15 cellular contexts compared by ENCODE assay signal in genomic region chr5:143582869-143583268, GRCh38.
DNase-seq lines count a peak whose midpoint lies in the region; ATAC-seq and TF ChIP-seq lines count a peak whose summit lies in the region.
"Had no signal": no experiment of that assay in that cellular context is flagged by ENCODE, and none has a peak within 500 bp of the region (broad histone marks: within the 10 kb centered on the region; RNA-seq: fewer than 3 reads in every experiment).

No MANE protein-coding gene starts in this region.

- peaks cover 7% of the 10 kb centered on the region for H3K9me3 ChIP-seq in WERI-Rb-1 (ENCODE audit: severe bottlenecking)
- H3K9me3 ChIP-seq: upper lobe of left lung had no signal

- no peaks in the 10 kb centered on the region for H3K9me3 Mint-ChIP-seq in activated naive CD4-positive, alpha-beta T cell treated with anti-CD3 and anti-CD28 coated beads, Interleukin-2, amount 50 U/mL, for 24 hours
- peaks cover 3% of the 10 kb centered on the region for H3K9me3 Mint-ChIP-seq in stimulated activated memory B cell treated with anti-CD40 and anti-IgM and Interleukin-4, amounts not matched to agents 10 μg/mL and 1 μg/mL and 100 μg/mL, for 72 hours

- H3K27ac Mint-ChIP-seq in activated naive CD4-positive, alpha-beta T cell treated with anti-CD3 and anti-CD28 coated beads, Interleukin-2, amount 50 U/mL, for 24 hours, result peak overlapping the region; percentile 1
- peak overlapping the region; percentile 49 for H3K27ac Mint-ChIP-seq in stimulated activated memory B cell treated with anti-CD40 and anti-IgM and Interleukin-4, amounts not matched to agents 10 μg/mL and 1 μg/mL and 100 μg/mL, for 72 hours

- H3K27ac ChIP-seq in WERI-Rb-1, result no peak overlapping the region
- H3K27ac ChIP-seq: skin epidermis, upper lobe of left lung had no signal

- no peak for DNase-seq in activated naive CD4-positive, alpha-beta T cell (lab: John Stamatoyannopoulos, UW)
- DNase-seq in KBM-7 (peak; percentile 16), WERI-Rb-1 (peak; percentile 45), NCI-H526 treated with DMSO at 0.1 percent for 48 hours (lab: John Stamatoyannopoulos, UW) (no peak)
- DNase-seq: cerebellar nuclear complex, GOT3, KG1, kidney, upper lobe of left lung had no signal

- ATAC-seq in stimulated activated memory B cell treated with anti-CD40 and anti-IgM and Interleukin-4, amounts not matched to agents 10 μg/mL and 1 μg/mL and 100 μg/mL, for 72 hours, result no peak
- ATAC-seq in GM21447 (IDR thresholded peaks at IDR 0.05; ENCODE audit: unreplicated experiment) (no peak), GM21528 (IDR thresholded peaks at IDR 0.05; ENCODE audit: low FRiP score, unreplicated experiment) (no peak)

- H3K27me3 ChIP-seq in WERI-Rb-1 (ENCODE audit: insufficient read depth, low read depth, severe bottlenecking), result no peaks in the 10 kb centered on the region
- H3K27me3 ChIP-seq: upper lobe of left lung had no signal

- in situ Hi-C loops in KBM-7 (cut with MboI; ENCODE audit: low pct_unique_long_range_greater_than_20kb, low sequenced_read_pairs), result no loop called here

- H3K4me3 ChIP-seq in WERI-Rb-1 (ENCODE audit: low read depth, low read length), result no peak overlapping the region
- H3K4me3 ChIP-seq: skin epidermis, upper lobe of left lung had no signal

- no peaks in the 10 kb centered on the region for H3K36me3 ChIP-seq in WERI-Rb-1
- H3K36me3 ChIP-seq: upper lobe of left lung had no signal

- H3K36me3 Mint-ChIP-seq in activated naive CD4-positive, alpha-beta T cell treated with anti-CD3 and anti-CD28 coated beads, Interleukin-2, amount 50 U/mL, for 24 hours, result no peaks in the 10 kb centered on the region
- no peaks in the 10 kb centered on the region for H3K36me3 Mint-ChIP-seq in stimulated activated memory B cell treated with anti-CD40 and anti-IgM and Interleukin-4, amounts not matched to agents 10 μg/mL and 1 μg/mL and 100 μg/mL, for 72 hours

- peaks cover 4% of the 10 kb centered on the region for H3K27me3 Mint-ChIP-seq in activated naive CD4-positive, alpha-beta T cell treated with anti-CD3 and anti-CD28 coated beads, Interleukin-2, amount 50 U/mL, for 24 hours
- H3K27me3 Mint-ChIP-seq in stimulated activated memory B cell treated with anti-CD40 and anti-IgM and Interleukin-4, amounts not matched to agents 10 μg/mL and 1 μg/mL and 100 μg/mL, for 72 hours, result no peaks in the 10 kb centered on the region

- peaks cover 17% of the 10 kb centered on the region for H3K4me1 Mint-ChIP-seq in activated naive CD4-positive, alpha-beta T cell treated with anti-CD3 and anti-CD28 coated beads, Interleukin-2, amount 50 U/mL, for 24 hours
- H3K4me1 Mint-ChIP-seq in stimulated activated memory B cell treated with anti-CD40 and anti-IgM and Interleukin-4, amounts not matched to agents 10 μg/mL and 1 μg/mL and 100 μg/mL, for 72 hours, result peaks cover 25% of the 10 kb centered on the region
- H3K4me1 Mint-ChIP-seq: neural crest cell had no signal

- no peak for TF ChIP-seq CTCF in WERI-Rb-1 (IDR thresholded peaks at IDR 0.05; ENCODE audit: low read depth, low read length)

- H3K4me3 Mint-ChIP-seq in activated naive CD4-positive, alpha-beta T cell treated with anti-CD3 and anti-CD28 coated beads, Interleukin-2, amount 50 U/mL, for 24 hours, result no peak overlapping the region
- no peak overlapping the region for H3K4me3 Mint-ChIP-seq in stimulated activated memory B cell treated with anti-CD40 and anti-IgM and Interleukin-4, amounts not matched to agents 10 μg/mL and 1 μg/mL and 100 μg/mL, for 72 hours
- H3K4me3 Mint-ChIP-seq: neural crest cell had no signal

Comparison
In these comparisons a context has a peak if more than half of its experiments do, and no peak if none do; other contexts are left out.
1. DNase-seq: peak in KBM-7 (single experiment) and WERI-Rb-1 (single experiment); none in activated naive CD4-positive, alpha-beta T cell (0 of 4) and NCI-H526 treated with DMSO at 0.1 percent for 48 hours (single experiment).